Comparison of ENCODE assay signal across 1 cellular context in genomic region chr6:168345896-168346754, GRCh38.
TF ChIP-seq lines count a peak whose summit lies in the region.

No MANE protein-coding gene starts in this region.

TF ChIP-seq in K562, 482 proteins besides CTCF, POLR2A, EP300 and RAD21 (continued from another document):
- TF ChIP-seq, protein P1, sequence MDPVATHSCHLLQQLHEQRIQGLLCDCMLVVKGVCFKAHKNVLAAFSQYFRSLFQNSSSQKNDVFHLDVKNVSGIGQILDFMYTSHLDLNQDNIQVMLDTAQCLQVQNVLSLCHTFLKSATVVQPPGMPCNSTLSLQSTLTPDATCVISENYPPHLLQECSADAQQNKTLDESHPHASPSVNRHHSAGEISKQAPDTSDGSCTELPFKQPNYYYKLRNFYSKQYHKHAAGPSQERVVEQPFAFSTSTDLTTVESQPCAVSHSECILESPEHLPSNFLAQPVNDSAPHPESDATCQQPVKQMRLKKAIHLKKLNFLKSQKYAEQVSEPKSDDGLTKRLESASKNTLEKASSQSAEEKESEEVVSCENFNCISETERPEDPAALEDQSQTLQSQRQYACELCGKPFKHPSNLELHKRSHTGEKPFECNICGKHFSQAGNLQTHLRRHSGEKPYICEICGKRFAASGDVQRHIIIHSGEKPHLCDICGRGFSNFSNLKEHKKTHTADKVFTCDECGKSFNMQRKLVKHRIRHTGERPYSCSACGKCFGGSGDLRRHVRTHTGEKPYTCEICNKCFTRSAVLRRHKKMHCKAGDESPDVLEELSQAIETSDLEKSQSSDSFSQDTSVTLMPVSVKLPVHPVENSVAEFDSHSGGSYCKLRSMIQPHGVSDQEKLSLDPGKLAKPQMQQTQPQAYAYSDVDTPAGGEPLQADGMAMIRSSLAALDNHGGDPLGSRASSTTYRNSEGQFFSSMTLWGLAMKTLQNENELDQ (CRISPR knock-in tag; IDR thresholded peaks at IDR 0.05; ENCODE audit: borderline replicate concordance), result no peak
- no peak for TF ChIP-seq TRIM28 (IDR thresholded peaks at IDR 0.05)
